In genomic region chr17:38341035-38341721, GRCh38 we compare ENCODE assay signal across 1 cellular context.
TF ChIP-seq lines count a peak whose summit lies in the region.

No MANE protein-coding gene starts in this region.

TF ChIP-seq in IMR-90, 13 proteins besides CTCF, POLR2A, EP300 and RAD21 (continued from another document):
- no peak for TF ChIP-seq MAFK (IDR thresholded peaks at IDR 0.05; ENCODE audit: low read depth, low read length)
- TF ChIP-seq MAZ (IDR thresholded peaks at IDR 0.05; ENCODE audit: borderline replicate concordance, low read depth, low read length), result no peak
- TF ChIP-seq BHLHE40 (IDR thresholded peaks at IDR 0.05; ENCODE audit: low read depth, low read length), result no peak
- TF ChIP-seq, protein P1, sequence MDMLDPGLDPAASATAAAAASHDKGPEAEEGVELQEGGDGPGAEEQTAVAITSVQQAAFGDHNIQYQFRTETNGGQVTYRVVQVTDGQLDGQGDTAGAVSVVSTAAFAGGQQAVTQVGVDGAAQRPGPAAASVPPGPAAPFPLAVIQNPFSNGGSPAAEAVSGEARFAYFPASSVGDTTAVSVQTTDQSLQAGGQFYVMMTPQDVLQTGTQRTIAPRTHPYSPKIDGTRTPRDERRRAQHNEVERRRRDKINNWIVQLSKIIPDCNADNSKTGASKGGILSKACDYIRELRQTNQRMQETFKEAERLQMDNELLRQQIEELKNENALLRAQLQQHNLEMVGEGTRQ (IDR thresholded peaks at IDR 0.05; ENCODE audit: low read depth, low read length), result no peak
